In genomic region chr3:111737712-111738097, GRCh38 we compare ENCODE assay signal across 8 cellular contexts.
DNase-seq lines count a peak whose midpoint lies in the region; ATAC-seq and TF ChIP-seq lines count a peak whose summit lies in the region.

No MANE protein-coding gene starts in this region.

- peak overlapping the region; percentile 84 for H3K27ac Mint-ChIP-seq in osteocyte (ENCODE audit: unreplicated experiment)

- DNase-seq in GM04504 (ENCODE audit: low read depth) (peak; percentile 85), brain microvascular endothelial cell (peak; percentile 98), osteocyte (ENCODE audit: extremely low spot score, unreplicated experiment) (no peak), hippocampal formation (lab: John Stamatoyannopoulos, UW) (no peak), DMS114 treated with DMSO at 0.1 percent for 48 hours (lab: John Stamatoyannopoulos, UW; ENCODE audit: unreplicated experiment) (no peak), cortex of kidney (lab: John Stamatoyannopoulos, UW) (no peak)
- DNase-seq in activated T-cell treated with anti-CD3 and anti-CD28 coated beads, Interleukin-2, amount 50 U/mL, for 4 hours = no peak

- H3K4me3 ChIP-seq in brain microvascular endothelial cell (ENCODE audit: low read depth, low read length) = no peak overlapping the region

- ATAC-seq in HG03039 (IDR thresholded peaks at IDR 0.05; ENCODE audit: unreplicated experiment) = peak; percentile 78
- ATAC-seq in activated T-cell treated with anti-CD3 and anti-CD28 coated beads, Interleukin-2, amount 50 U/mL, for 4 hours = no peak

- no peaks in the 10 kb centered on the region for H3K27me3 ChIP-seq in brain microvascular endothelial cell (replicated peaks)

- H3K4me3 Mint-ChIP-seq in osteocyte (ENCODE audit: unreplicated experiment) = no peak overlapping the region
- no peak overlapping the region for H3K4me3 Mint-ChIP-seq in activated T-cell treated with anti-CD3 and anti-CD28 coated beads, Interleukin-2, amount 50 U/mL, for 4 hours

- in situ Hi-C loops in brain microvascular endothelial cell (cut with HindIII; ENCODE audit: low pct_ligation_motif_present, low sequenced_read_pairs) = no loop called here

- H3K4me1 Mint-ChIP-seq in osteocyte (ENCODE audit: unreplicated experiment) = peaks cover 71% of the 10 kb centered on the region
- no peaks in the 10 kb centered on the region for H3K4me1 Mint-ChIP-seq in activated T-cell treated with anti-CD3 and anti-CD28 coated beads, Interleukin-2, amount 50 U/mL, for 4 hours (ENCODE audit: low read depth)

- H3K36me3 ChIP-seq in brain microvascular endothelial cell (replicated peaks) = no peaks in the 10 kb centered on the region

- H3K27me3 Mint-ChIP-seq in osteocyte (ENCODE audit: unreplicated experiment) = no peaks in the 10 kb centered on the region
- H3K27me3 Mint-ChIP-seq in activated T-cell treated with anti-CD3 and anti-CD28 coated beads, Interleukin-2, amount 50 U/mL, for 4 hours (ENCODE audit: low read depth) = no peaks in the 10 kb centered on the region

- H3K9me3 Mint-ChIP-seq in osteocyte (ENCODE audit: unreplicated experiment) = no peaks in the 10 kb centered on the region
- H3K9me3 Mint-ChIP-seq in activated T-cell treated with anti-CD3 and anti-CD28 coated beads, Interleukin-2, amount 50 U/mL, for 4 hours = no peaks in the 10 kb centered on the region

- H3K27ac ChIP-seq in brain microvascular endothelial cell = peak overlapping the region; percentile 92

- TF ChIP-seq CTCF in brain microvascular endothelial cell (IDR thresholded peaks at IDR 0.05; ENCODE audit: low read depth, low read length, missing control alignments) (no peak), osteocyte (IDR thresholded peaks at IDR 0.05) (no peak)

- no peaks in the 10 kb centered on the region for H3K36me3 Mint-ChIP-seq in osteocyte (ENCODE audit: unreplicated experiment)
- H3K36me3 Mint-ChIP-seq in activated T-cell treated with anti-CD3 and anti-CD28 coated beads, Interleukin-2, amount 50 U/mL, for 4 hours (ENCODE audit: insufficient read depth) = no peaks in the 10 kb centered on the region

Comparison
In these comparisons a context has a peak if more than half of its experiments do, and no peak if none do; other contexts are left out.
1. DNase-seq: peak in GM04504 (single experiment) and brain microvascular endothelial cell (single experiment); none in osteocyte (single experiment), hippocampal formation (0 of 2), DMS114 treated with DMSO at 0.1 percent for 48 hours (single experiment), cortex of kidney (single experiment) and activated T-cell treated with anti-CD3 and anti-CD28 coated beads, Interleukin-2, amount 50 U/mL, for 4 hours (single experiment).